8 cellular contexts compared by ENCODE assay signal in genomic region chr1:203327684-203328457, GRCh38. TPM values are rescaled to one million over a fixed set of nuclear protein-coding genes. Genes with fewer than 3 reads are reported as not detected.
A peak's percentile ranks its signal among the peaks of the same experiment; 100 is the strongest.
DNase-seq lines count a peak whose midpoint lies in the region; ATAC-seq and TF ChIP-seq lines count a peak whose summit lies in the region.

No MANE protein-coding gene starts in this region.

- H2AK9ac ChIP-seq in IMR-90 (replicated peaks; ENCODE audit: low read depth, low read length, poor library complexity) = peak overlapping the region; percentile 83

- H3K27ac ChIP-seq in IMR-90 (ENCODE audit: insufficient read depth, low read length) (no peak overlapping the region), SJSA1 (no peak overlapping the region), left ventricle myocardium inferior (replicated peaks) (peak overlapping the region; percentile 95), prostate gland (peak overlapping the region; percentile 96 to 99)

- CTCF ChIA-PET in IMR-90 (lab: Yijun Ruan, JAX) = interaction anchor here (1.3 to 3.1 kb wide), 5 partner anchors 18 to 61 kb away, joined by 3 to 18 read pairs (median 5); no protein-coding TSS in a partner anchor

- peak overlapping the region; percentile 45; the same call in 1 of the 2 replicates for H3K14ac ChIP-seq in IMR-90 (replicated peaks; ENCODE audit: low read depth, low read length)

- H3K4ac ChIP-seq in IMR-90 (ENCODE audit: low read depth, low read length) = 0 out of 2 replicates have a peak overlapping the region, but pooled peaks have one; percentile 29

- H3K9me1 ChIP-seq in IMR-90 (ENCODE audit: insufficient read depth, low read length) = peaks cover 6% of the 10 kb centered on the region; the same call in 1 of the 2 replicates

- no peak overlapping the region; the same call in 1 of the 2 replicates for H4K5ac ChIP-seq in IMR-90 (ENCODE audit: low read depth, low read length)

- TF ChIP-seq CTCF in IMR-90 (conservative IDR thresholded peaks at IDR 0.05; ENCODE audit: low read depth, low read length) (peak; percentile 44), left ventricle myocardium inferior (IDR thresholded peaks at IDR 0.05; ENCODE audit: borderline replicate concordance) (peak; percentile 63), prostate gland (IDR thresholded peaks at IDR 0.05) (peak; percentile 10 to 68 (median 44))

- H3K27me3 ChIP-seq in IMR-90 (ENCODE audit: control insufficient read depth, insufficient read depth, low read length) (peaks cover 53% of the 10 kb centered on the region), SJSA1 (replicated peaks) (peaks cover 5% of the 10 kb centered on the region; the same call in 1 of the 2 replicates), left ventricle myocardium inferior (ENCODE audit: low read depth) (no peaks in the 10 kb centered on the region), prostate gland (replicated peaks; ENCODE audit: insufficient read depth) (no peaks in the 10 kb centered on the region)

- no TSS peak for BruUV-seq in IMR-90 (replicated peaks; lab: Mats Ljungman, UMichigan)

- no peaks in the 10 kb centered on the region for H3K79me1 ChIP-seq in IMR-90 (ENCODE audit: low read depth in 1 of 2, low read length in 2 of 2)

- H2AK5ac ChIP-seq in IMR-90 (ENCODE audit: low read depth, low read length) = peak overlapping the region; percentile 25; the same call in 1 of the 2 replicates

- intact Hi-C loops in IMR-90 (cut with micrococcal nuclease) (no loop called here), left ventricle myocardium inferior (cut with micrococcal nuclease) (no loop called here), prostate gland (cut with DNase I) (loop anchor here (5.0 kb wide), 1 partner anchor 56 kb away; no protein-coding TSS in a partner anchor)

- peak overlapping the region; percentile 16; the same call in 1 of the 2 replicates for H2BK120ac ChIP-seq in IMR-90 (ENCODE audit: low read depth, low read length)

- H3K9ac ChIP-seq in ES-I3 (ENCODE audit: low read depth, low read length) = peak overlapping the region; percentile 50
- H3K9ac ChIP-seq in IMR-90 (ENCODE audit: low read depth, low read length) = 0 out of 2 replicates have a peak overlapping the region, but pooled peaks have one; percentile 7

- TF ChIP-seq RAD21 in IMR-90 (IDR thresholded peaks at IDR 0.05; ENCODE audit: low read length) = peak; percentile 35; the same call in 1 of the 2 replicates

- H3K4me1 ChIP-seq in ES-I3 (ENCODE audit: insufficient read depth, low read length) = peaks cover 28% of the 10 kb centered on the region
- H3K4me1 ChIP-seq in IMR-90 (ENCODE audit: control insufficient read depth, insufficient read depth, low read length) = peaks cover 4% of the 10 kb centered on the region; the same call in 1 of the 2 replicates
- peaks cover 16% of the 10 kb centered on the region for H3K4me1 ChIP-seq in SJSA1 (replicated peaks)
- peaks cover 55% of the 10 kb centered on the region for H3K4me1 ChIP-seq in left ventricle myocardium inferior
- peaks cover 36% of the 10 kb centered on the region for H3K4me1 ChIP-seq in prostate gland (replicated peaks)

- no peaks in the 10 kb centered on the region for H3K36me3 ChIP-seq in ES-I3 (ENCODE audit: insufficient read depth, low read length)
- no peaks in the 10 kb centered on the region for H3K36me3 ChIP-seq in IMR-90 (ENCODE audit: control insufficient read depth, insufficient read depth, low read length)
- H3K36me3 ChIP-seq in SJSA1 = no peaks in the 10 kb centered on the region
- no peaks in the 10 kb centered on the region for H3K36me3 ChIP-seq in left ventricle myocardium inferior
- no peaks in the 10 kb centered on the region for H3K36me3 ChIP-seq in prostate gland

- H4K91ac ChIP-seq in IMR-90 (ENCODE audit: insufficient read depth, low read depth, low read length) = no peak overlapping the region

- ATAC-seq in GM21529 (IDR thresholded peaks at IDR 0.05; ENCODE audit: unreplicated experiment) (peak; percentile 29), IMR-90 (ENCODE audit: low read depth) (peak; percentile 59)

- WGBS in IMR-90 (ENCODE audit: extremely low coverage in 2 of 2, insufficient read length in 1 of 2), 2 experiments = 0% methylated on average over 12 of the region's 31 CpGs; no CpG with 5 or more reads in 1 of the 2 experiments
- 7% methylated on average over 31 of the region's 31 CpGs for WGBS in prostate gland

- H3K18ac ChIP-seq in IMR-90 (ENCODE audit: low read depth, low read length) = no peak overlapping the region; the same call in 1 of the 2 replicates

- no peaks in the 10 kb centered on the region for H3K9me3 ChIP-seq in ES-I3 (ENCODE audit: control insufficient read depth, insufficient read depth, low read length)
- H3K9me3 ChIP-seq in IMR-90 (ENCODE audit: control insufficient read depth, insufficient read depth, low read length) = no peaks in the 10 kb centered on the region
- H3K9me3 ChIP-seq in SJSA1 (replicated peaks) = no peaks in the 10 kb centered on the region
- no peaks in the 10 kb centered on the region for H3K9me3 ChIP-seq in left ventricle myocardium inferior (replicated peaks)
- H3K9me3 ChIP-seq in prostate gland = no peaks in the 10 kb centered on the region

- H3K4me3 ChIP-seq in IMR-90 (ENCODE audit: insufficient read depth, low read depth, low read length) (peak overlapping the region; percentile 25), SJSA1 (peak overlapping the region; percentile 38), left ventricle myocardium inferior (peak overlapping the region; percentile 69), prostate gland (peak overlapping the region; percentile 32 to 34)

- no peak overlapping the region for H3K56ac ChIP-seq in IMR-90 (ENCODE audit: extremely low read depth, insufficient read depth, low read length)

- in situ Hi-C loops in IMR-90 (cut with MboI; ENCODE audit: low sequenced_read_pairs) = no loop called here

- H2BK20ac ChIP-seq in IMR-90 (ENCODE audit: low read depth, low read length) = no peak overlapping the region

- H3K4me2 ChIP-seq in IMR-90 (ENCODE audit: low read depth, low read length) = peak overlapping the region; percentile 69

- peak overlapping the region; percentile 87 for H2AFZ ChIP-seq in IMR-90 (replicated peaks; ENCODE audit: low read length, poor library complexity)

- H2BK5ac ChIP-seq in IMR-90 (ENCODE audit: low read depth, low read length, poor library complexity, severe bottlenecking) = no peak overlapping the region

- H2BK15ac ChIP-seq in IMR-90 (ENCODE audit: low read depth, low read length) = no peak overlapping the region

- dilution Hi-C loops in IMR-90 (cut with HindIII; ENCODE audit: low sequenced_read_pairs, unreplicated experiment) = no loop called here

- POLR2A ChIA-PET in IMR-90 (lab: Charles Lee; ENCODE audit: unreplicated experiment) = interaction anchor here (0.6 kb wide), 1 partner anchor 20 kb away, joined by 4 read pairs; no protein-coding TSS in a partner anchor

- H4K8ac ChIP-seq in IMR-90 (ENCODE audit: low read depth in 2 of 2, low read length in 2 of 2) = peak overlapping the region in 1 of 2 experiments; percentile 54; a peak in 2 of 4 replicates

- TF ChIP-seq POLR2A in IMR-90 (IDR thresholded peaks at IDR 0.05; ENCODE audit: low read depth, low read length) (no peak), prostate gland (IDR thresholded peaks at IDR 0.05) (peak; percentile 20)

- no peaks in the 10 kb centered on the region for H4K20me1 ChIP-seq in IMR-90 (ENCODE audit: insufficient read depth, low read length)

- DNase-seq in IMR-90 (peak; percentile 53), SJSA1 (ENCODE audit: low read depth in 1 of 2, low spot score in 2 of 2) (peak; percentile 53 to 69), amniotic epithelial cell (ENCODE audit: low read depth) (peak; percentile 49), left ventricle myocardium inferior (peak; percentile 63), prostate gland (ENCODE audit: low spot score) (peak; percentile 75), RPMI8226 (no peak)

- H3K23ac ChIP-seq in IMR-90 (ENCODE audit: low read depth, low read length) = peak overlapping the region; percentile 52; the same call in 1 of the 2 replicates

TF ChIP-seq in IMR-90, 13 proteins besides CTCF, POLR2A, EP300 and RAD21 (continues in another document):
- TF ChIP-seq CHD1 (IDR thresholded peaks at IDR 0.05; ENCODE audit: low read depth, low read length) = no peak
- no peak for TF ChIP-seq MAZ (IDR thresholded peaks at IDR 0.05; ENCODE audit: borderline replicate concordance, low read depth, low read length)
- TF ChIP-seq CEBPB (IDR thresholded peaks at IDR 0.05; ENCODE audit: low read depth, low read length) = no peak
- no peak for TF ChIP-seq MXI1 (IDR thresholded peaks at IDR 0.05; ENCODE audit: borderline replicate concordance, low read depth, low read length)
- no peak for TF ChIP-seq BHLHE40 (IDR thresholded peaks at IDR 0.05; ENCODE audit: low read depth, low read length)
- no peak for TF ChIP-seq MAFK (IDR thresholded peaks at IDR 0.05; ENCODE audit: low read depth, low read length)
- no peak for TF ChIP-seq RCOR1 (IDR thresholded peaks at IDR 0.05; ENCODE audit: insufficient replicate concordance, low read length)
- no peak for TF ChIP-seq SMC3 (IDR thresholded peaks at IDR 0.05; ENCODE audit: low read depth, low read length)
- TF ChIP-seq RFX5 (IDR thresholded peaks at IDR 0.05; ENCODE audit: low read depth, low read length) = no peak
- no peak for TF ChIP-seq NFE2L2 (IDR thresholded peaks at IDR 0.05; ENCODE audit: low read depth, low read length)
- TF ChIP-seq ELK1 (IDR thresholded peaks at IDR 0.05; ENCODE audit: borderline replicate concordance, low read depth, low read length) = no peak

RNA-seq across cellular contexts. Expression of gene BTG2, which starts 22.6 kb away (rescaled TPM):
- total RNA-seq in IMR-90 (2012; rRNA removed) = 8.4 and 10.3 TPM in 2 replicates
- 10.7 and 18.8 TPM in 2 replicates for polyA plus RNA-seq in IMR-90 (2012; rRNA removed)
- polyA plus RNA-seq in IMR-90 (2012; cell fraction: cytosol; rRNA removed) = 4.9 and 23.6 TPM in 2 replicates
- polyA plus RNA-seq in IMR-90 (2012; cell fraction: nucleus; rRNA removed; ENCODE audit: low replicate concordance) = 18.8 and 39.4 TPM in 2 replicates
- 4.0 and 6.6 TPM in 2 replicates for total RNA-seq in SJSA1 (2014; rRNA removed; shearing (Covaris generic))
- 73.7 TPM for total RNA-seq in left ventricle myocardium inferior
- 100 to 1,000 TPM in 1 of 2 donors, 10 to 100 TPM in 1; 91.0 to 131 TPM for total RNA-seq in prostate gland

RNA-seq across cellular contexts. Expression of gene FMOD, which starts 23.1 kb away (rescaled TPM):
- total RNA-seq in IMR-90 (2012; rRNA removed) (0.18 and 0.28 TPM in 2 replicates), left ventricle myocardium inferior (11.2 TPM), prostate gland (10 to 100 TPM; 40.8 to 95.9 TPM)
- 2.4 and 2.7 TPM in 2 replicates for polyA plus RNA-seq in IMR-90 (2012; rRNA removed)
- 0.64 and 2.9 TPM in 2 replicates for polyA plus RNA-seq in IMR-90 (2012; cell fraction: cytosol; rRNA removed)
- polyA plus RNA-seq in IMR-90 (2012; cell fraction: nucleus; rRNA removed; ENCODE audit: low replicate concordance) = 1.0 and 1.8 TPM in 2 replicates
- total RNA-seq in SJSA1 (2014; rRNA removed; shearing (Covaris generic)) = 0.66 and 0.87 TPM in 2 replicates

Comparison
In these comparisons a context has a peak if more than half of its experiments do, and no peak if none do; other contexts are left out.
1. H3K27ac ChIP-seq: peak in left ventricle myocardium inferior (single experiment) and prostate gland (2 of 2); none in IMR-90 (single experiment) and SJSA1 (single experiment).
2. Peak in every context shown above with its lines, with median percentiles within 50 percentile points of each other: H3K4me3 ChIP-seq and CTCF ChIP-seq.